Comparison of ENCODE assay signal across 1 cellular context in the genomic region with DNA sequence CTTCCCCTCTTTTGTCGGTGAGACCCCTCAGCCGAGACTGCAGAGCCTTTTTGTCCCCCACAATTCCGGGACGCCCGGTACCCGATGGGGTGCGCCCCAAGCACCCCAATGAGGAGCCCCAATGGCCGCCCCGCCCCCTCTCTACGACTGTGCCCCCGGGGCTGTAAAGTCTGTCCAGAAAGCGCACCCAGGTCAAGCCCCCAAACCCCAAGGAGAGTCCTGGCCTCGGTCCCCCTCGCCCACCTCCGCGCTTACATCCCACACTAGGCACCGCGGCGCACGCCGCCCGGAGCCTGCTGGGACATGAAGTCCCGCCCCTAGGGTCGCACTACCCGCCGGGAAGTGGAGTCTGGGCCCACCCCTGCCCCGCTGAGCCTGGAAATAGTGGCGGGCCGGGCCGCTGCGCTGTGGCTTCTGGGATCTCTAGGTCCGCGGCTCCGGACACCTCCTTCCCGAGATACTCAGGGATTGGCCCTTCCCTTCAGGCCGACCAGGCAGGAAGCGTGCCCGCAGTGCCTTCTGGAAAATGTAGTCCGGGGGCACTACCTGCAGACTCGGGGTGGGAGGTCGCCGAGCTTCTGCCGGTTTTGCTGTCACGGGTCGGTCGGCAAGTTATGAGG.
TF ChIP-seq lines count a peak whose summit lies in the region.

A gene (minus strand): TSS at position 281 of the 620 bp plus-strand sequence. CDS start 442 bp downstream, outside the sequence.

TF ChIP-seq in HepG2, 621 proteins besides CTCF, POLR2A, EP300 and RAD21 (continued from another document and continues in another):
- TF ChIP-seq, protein P1, sequence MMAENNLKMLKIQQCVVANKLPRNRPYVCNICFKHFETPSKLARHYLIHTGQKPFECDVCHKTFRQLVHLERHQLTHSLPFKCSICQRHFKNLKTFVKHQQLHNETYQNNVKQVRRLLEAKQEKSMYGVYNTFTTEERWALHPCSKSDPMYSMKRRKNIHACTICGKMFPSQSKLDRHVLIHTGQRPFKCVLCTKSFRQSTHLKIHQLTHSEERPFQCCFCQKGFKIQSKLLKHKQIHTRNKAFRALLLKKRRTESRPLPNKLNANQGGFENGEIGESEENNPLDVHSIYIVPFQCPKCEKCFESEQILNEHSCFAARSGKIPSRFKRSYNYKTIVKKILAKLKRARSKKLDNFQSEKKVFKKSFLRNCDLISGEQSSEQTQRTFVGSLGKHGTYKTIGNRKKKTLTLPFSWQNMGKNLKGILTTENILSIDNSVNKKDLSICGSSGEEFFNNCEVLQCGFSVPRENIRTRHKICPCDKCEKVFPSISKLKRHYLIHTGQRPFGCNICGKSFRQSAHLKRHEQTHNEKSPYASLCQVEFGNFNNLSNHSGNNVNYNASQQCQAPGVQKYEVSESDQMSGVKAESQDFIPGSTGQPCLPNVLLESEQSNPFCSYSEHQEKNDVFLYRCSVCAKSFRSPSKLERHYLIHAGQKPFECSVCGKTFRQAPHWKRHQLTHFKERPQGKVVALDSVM (CRISPR knock-in tag; IDR thresholded peaks at IDR 0.05), result no peak
- TF ChIP-seq RFXANK (CRISPR knock-in tag; IDR thresholded peaks at IDR 0.05) (no peak), XRCC5 (optimal IDR thresholded peaks at IDR 0.05; ENCODE audit: low read length) (peak; percentile 40), RFX5 (IDR thresholded peaks at IDR 0.05; ENCODE audit: low read depth, low read length) (no peak), POLR2G (IDR thresholded peaks at IDR 0.05; ENCODE audit: low read depth, low read length) (peak; percentile 83), ZNF263 (CRISPR knock-in tag; IDR thresholded peaks at IDR 0.05) (no peak), WIZ (CRISPR knock-in tag; IDR thresholded peaks at IDR 0.05) (no peak; the same call in 1 of the 2 replicates), FOXJ3 (CRISPR knock-in tag; IDR thresholded peaks at IDR 0.05; ENCODE audit: borderline replicate concordance) (no peak), ZNF703 (CRISPR knock-in tag; IDR thresholded peaks at IDR 0.05; ENCODE audit: borderline replicate concordance) (no peak), ZNF329 (CRISPR knock-in tag; IDR thresholded peaks at IDR 0.05; ENCODE audit: low read depth) (0 out of 2 replicates have a peak, but pooled peaks have one; percentile 18), ZNF615 (CRISPR knock-in tag; IDR thresholded peaks at IDR 0.05; ENCODE audit: borderline replicate concordance) (no peak), KAT8 (CRISPR knock-in tag; IDR thresholded peaks at IDR 0.05) (peak; percentile 85), ISX (CRISPR knock-in tag; conservative IDR thresholded peaks at IDR 0.05) (no peak), RNF2 (conservative IDR thresholded peaks at IDR 0.05; ENCODE audit: low read depth) (no peak), RXRB (CRISPR knock-in tag; IDR thresholded peaks at IDR 0.05; ENCODE audit: borderline replicate concordance) (peak; percentile 63; the same call in 1 of the 2 replicates), AGO1 (IDR thresholded peaks at IDR 0.05; ENCODE audit: low read depth, low read length, poor library complexity, severe bottlenecking) (no peak), ZNF451 (CRISPR knock-in tag; IDR thresholded peaks at IDR 0.05) (no peak), EHMT2 (IDR thresholded peaks at IDR 0.05; ENCODE audit: borderline replicate concordance, low read depth, low read length) (no peak), SP2 (CRISPR knock-in tag; IDR thresholded peaks at IDR 0.05) (peak; percentile 66), NR2F6 (IDR thresholded peaks at IDR 0.05) (peak; percentile 19; the same call in 1 of the 2 replicates), NR2F6 (CRISPR knock-in tag; IDR thresholded peaks at IDR 0.05) (no peak; the same call in none of the 2 replicates), ZBTB7A (CRISPR knock-in tag; IDR thresholded peaks at IDR 0.05) (no peak), GATAD2A (CRISPR knock-in tag; IDR thresholded peaks at IDR 0.05) (no peak; the same call in 1 of the 2 replicates), EZH2 (conservative IDR thresholded peaks at IDR 0.05; ENCODE audit: low read depth, low read length) (no peak), ZKSCAN8 (CRISPR knock-in tag; IDR thresholded peaks at IDR 0.05; ENCODE audit: borderline replicate concordance) (no peak), TCF7 (IDR thresholded peaks at IDR 0.05; ENCODE audit: low read depth) (no peak), SETDB1 (CRISPR knock-in tag; IDR thresholded peaks at IDR 0.05; ENCODE audit: borderline replicate concordance) (no peak), ARHGAP35 (CRISPR knock-in tag; IDR thresholded peaks at IDR 0.05; ENCODE audit: borderline replicate concordance) (no peak; the same call in 1 of the 2 replicates), ZNF12 (CRISPR knock-in tag; IDR thresholded peaks at IDR 0.05) (no peak), FOXP1 (IDR thresholded peaks at IDR 0.05) (no peak), FOXP1 (CRISPR knock-in tag; IDR thresholded peaks at IDR 0.05) (no peak)
- TF ChIP-seq, protein P2, sequence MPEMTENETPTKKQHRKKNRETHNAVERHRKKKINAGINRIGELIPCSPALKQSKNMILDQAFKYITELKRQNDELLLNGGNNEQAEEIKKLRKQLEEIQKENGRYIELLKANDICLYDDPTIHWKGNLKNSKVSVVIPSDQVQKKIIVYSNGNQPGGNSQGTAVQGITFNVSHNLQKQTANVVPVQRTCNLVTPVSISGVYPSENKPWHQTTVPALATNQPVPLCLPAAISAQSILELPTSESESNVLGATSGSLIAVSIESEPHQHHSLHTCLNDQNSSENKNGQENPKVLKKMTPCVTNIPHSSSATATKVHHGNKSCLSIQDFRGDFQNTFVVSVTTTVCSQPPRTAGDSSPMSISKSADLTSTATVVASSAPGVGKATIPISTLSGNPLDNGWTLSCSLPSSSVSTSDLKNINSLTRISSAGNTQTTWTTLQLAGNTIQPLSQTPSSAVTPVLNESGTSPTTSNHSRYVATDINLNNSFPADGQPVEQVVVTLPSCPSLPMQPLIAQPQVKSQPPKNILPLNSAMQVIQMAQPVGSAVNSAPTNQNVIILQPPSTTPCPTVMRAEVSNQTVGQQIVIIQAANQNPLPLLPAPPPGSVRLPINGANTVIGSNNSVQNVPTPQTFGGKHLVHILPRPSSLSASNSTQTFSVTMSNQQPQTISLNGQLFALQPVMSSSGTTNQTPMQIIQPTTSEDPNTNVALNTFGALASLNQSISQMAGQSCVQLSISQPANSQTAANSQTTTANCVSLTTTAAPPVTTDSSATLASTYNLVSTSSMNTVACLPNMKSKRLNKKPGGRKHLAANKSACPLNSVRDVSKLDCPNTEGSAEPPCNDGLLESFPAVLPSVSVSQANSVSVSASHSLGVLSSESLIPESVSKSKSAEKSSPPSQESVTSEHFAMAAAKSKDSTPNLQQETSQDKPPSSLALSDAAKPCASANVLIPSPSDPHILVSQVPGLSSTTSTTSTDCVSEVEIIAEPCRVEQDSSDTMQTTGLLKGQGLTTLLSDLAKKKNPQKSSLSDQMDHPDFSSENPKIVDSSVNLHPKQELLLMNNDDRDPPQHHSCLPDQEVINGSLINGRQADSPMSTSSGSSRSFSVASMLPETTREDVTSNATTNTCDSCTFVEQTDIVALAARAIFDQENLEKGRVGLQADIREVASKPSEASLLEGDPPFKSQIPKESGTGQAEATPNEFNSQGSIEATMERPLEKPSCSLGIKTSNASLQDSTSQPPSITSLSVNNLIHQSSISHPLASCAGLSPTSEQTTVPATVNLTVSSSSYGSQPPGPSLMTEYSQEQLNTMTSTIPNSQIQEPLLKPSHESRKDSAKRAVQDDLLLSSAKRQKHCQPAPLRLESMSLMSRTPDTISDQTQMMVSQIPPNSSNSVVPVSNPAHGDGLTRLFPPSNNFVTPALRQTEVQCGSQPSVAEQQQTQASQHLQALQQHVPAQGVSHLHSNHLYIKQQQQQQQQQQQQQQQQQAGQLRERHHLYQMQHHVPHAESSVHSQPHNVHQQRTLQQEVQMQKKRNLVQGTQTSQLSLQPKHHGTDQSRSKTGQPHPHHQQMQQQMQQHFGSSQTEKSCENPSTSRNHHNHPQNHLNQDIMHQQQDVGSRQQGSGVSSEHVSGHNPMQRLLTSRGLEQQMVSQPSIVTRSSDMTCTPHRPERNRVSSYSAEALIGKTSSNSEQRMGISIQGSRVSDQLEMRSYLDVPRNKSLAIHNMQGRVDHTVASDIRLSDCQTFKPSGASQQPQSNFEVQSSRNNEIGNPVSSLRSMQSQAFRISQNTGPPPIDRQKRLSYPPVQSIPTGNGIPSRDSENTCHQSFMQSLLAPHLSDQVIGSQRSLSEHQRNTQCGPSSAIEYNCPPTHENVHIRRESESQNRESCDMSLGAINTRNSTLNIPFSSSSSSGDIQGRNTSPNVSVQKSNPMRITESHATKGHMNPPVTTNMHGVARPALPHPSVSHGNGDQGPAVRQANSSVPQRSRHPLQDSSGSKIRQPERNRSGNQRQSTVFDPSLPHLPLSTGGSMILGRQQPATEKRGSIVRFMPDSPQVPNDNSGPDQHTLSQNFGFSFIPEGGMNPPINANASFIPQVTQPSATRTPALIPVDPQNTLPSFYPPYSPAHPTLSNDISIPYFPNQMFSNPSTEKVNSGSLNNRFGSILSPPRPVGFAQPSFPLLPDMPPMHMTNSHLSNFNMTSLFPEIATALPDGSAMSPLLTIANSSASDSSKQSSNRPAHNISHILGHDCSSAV (CRISPR knock-in tag; IDR thresholded peaks at IDR 0.05; ENCODE audit: borderline replicate concordance), result no peak
- TF ChIP-seq, protein P3, sequence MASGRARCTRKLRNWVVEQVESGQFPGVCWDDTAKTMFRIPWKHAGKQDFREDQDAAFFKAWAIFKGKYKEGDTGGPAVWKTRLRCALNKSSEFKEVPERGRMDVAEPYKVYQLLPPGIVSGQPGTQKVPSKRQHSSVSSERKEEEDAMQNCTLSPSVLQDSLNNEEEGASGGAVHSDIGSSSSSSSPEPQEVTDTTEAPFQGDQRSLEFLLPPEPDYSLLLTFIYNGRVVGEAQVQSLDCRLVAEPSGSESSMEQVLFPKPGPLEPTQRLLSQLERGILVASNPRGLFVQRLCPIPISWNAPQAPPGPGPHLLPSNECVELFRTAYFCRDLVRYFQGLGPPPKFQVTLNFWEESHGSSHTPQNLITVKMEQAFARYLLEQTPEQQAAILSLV (CRISPR knock-in tag; IDR thresholded peaks at IDR 0.05; ENCODE audit: borderline replicate concordance), result no peak
- TF ChIP-seq, protein P4, sequence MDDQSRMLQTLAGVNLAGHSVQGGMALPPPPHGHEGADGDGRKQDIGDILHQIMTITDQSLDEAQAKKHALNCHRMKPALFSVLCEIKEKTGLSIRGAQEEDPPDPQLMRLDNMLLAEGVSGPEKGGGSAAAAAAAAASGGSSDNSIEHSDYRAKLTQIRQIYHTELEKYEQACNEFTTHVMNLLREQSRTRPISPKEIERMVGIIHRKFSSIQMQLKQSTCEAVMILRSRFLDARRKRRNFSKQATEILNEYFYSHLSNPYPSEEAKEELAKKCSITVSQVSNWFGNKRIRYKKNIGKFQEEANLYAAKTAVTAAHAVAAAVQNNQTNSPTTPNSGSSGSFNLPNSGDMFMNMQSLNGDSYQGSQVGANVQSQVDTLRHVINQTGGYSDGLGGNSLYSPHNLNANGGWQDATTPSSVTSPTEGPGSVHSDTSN (CRISPR knock-in tag; IDR thresholded peaks at IDR 0.05; ENCODE audit: borderline replicate concordance), result no peak
- TF ChIP-seq, protein P5, sequence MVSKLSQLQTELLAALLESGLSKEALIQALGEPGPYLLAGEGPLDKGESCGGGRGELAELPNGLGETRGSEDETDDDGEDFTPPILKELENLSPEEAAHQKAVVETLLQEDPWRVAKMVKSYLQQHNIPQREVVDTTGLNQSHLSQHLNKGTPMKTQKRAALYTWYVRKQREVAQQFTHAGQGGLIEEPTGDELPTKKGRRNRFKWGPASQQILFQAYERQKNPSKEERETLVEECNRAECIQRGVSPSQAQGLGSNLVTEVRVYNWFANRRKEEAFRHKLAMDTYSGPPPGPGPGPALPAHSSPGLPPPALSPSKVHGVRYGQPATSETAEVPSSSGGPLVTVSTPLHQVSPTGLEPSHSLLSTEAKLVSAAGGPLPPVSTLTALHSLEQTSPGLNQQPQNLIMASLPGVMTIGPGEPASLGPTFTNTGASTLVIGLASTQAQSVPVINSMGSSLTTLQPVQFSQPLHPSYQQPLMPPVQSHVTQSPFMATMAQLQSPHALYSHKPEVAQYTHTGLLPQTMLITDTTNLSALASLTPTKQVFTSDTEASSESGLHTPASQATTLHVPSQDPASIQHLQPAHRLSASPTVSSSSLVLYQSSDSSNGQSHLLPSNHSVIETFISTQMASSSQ (IDR thresholded peaks at IDR 0.05; ENCODE audit: low read depth), result no peak; the same call in 1 of the 2 replicates
- TF ChIP-seq, protein P5 (CRISPR knock-in tag; IDR thresholded peaks at IDR 0.05; ENCODE audit: borderline replicate concordance), result peak; percentile 55; the same call in 1 of the 2 replicates
- TF ChIP-seq, protein P6, sequence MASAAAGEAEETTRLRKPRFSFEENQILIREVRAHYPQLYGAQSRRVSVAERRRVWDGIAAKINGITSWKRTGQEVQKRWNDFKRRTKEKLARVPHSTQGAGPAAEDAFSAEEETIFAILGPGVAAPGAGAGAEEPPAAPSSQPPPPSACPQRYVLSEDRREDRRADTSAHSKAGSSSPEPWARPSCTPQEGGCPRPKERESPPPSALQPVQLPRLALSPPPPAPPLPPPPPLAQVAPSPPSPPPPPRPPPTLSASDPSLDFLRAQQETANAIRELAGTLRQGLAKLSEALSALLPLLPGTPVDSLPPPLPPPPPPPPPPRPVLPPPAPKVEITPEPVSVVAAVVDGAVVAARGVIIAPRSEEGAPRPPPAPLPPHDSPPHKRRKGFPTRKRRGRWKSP (CRISPR knock-in tag; IDR thresholded peaks at IDR 0.05), result peak; percentile 73; the same call in 1 of the 2 replicates
- TF ChIP-seq, protein P7, sequence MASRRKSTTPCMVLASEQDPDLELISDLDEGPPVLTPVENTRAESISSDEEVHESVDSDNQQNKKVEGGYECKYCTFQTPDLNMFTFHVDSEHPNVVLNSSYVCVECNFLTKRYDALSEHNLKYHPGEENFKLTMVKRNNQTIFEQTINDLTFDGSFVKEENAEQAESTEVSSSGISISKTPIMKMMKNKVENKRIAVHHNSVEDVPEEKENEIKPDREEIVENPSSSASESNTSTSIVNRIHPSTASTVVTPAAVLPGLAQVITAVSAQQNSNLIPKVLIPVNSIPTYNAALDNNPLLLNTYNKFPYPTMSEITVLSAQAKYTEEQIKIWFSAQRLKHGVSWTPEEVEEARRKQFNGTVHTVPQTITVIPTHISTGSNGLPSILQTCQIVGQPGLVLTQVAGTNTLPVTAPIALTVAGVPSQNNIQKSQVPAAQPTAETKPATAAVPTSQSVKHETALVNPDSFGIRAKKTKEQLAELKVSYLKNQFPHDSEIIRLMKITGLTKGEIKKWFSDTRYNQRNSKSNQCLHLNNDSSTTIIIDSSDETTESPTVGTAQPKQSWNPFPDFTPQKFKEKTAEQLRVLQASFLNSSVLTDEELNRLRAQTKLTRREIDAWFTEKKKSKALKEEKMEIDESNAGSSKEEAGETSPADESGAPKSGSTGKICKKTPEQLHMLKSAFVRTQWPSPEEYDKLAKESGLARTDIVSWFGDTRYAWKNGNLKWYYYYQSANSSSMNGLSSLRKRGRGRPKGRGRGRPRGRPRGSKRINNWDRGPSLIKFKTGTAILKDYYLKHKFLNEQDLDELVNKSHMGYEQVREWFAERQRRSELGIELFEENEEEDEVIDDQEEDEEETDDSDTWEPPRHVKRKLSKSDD (CRISPR knock-in tag; IDR thresholded peaks at IDR 0.05; ENCODE audit: low read depth), result 0 out of 2 replicates have a peak, but pooled peaks have one; percentile 34
